9 cellular contexts compared by ENCODE assay signal in the genomic region with DNA sequence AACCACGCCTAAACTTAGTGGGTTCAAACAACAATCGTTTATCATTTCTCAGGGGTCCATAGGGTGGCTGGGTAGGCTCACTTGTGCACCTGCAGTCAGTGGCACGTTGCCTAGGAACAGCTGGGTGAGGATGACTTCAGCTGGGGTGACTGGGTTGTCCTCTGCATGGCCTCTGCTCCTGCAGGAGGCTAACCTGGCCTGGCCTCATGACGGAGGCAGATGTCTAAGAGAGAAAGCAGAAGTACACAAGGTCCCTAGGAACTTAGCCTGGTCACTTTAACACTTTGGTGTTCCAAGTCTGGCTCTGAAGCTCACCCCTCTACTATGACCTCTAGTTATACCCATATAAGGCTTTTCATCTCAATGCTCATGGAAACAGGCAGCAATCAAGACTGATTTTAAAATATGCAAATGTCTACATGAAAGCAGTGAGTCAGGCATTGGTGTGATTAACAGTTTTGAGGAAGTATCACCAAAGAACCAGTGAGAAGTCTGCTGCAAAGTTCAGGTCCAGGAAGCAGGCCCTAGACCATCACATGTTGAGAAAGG. TPM values are rescaled to one million over a fixed set of nuclear protein-coding genes. Genes with fewer than 3 reads are reported as not detected.
A peak's percentile ranks its signal among the peaks of the same experiment; 100 is the strongest.
DNase-seq lines count a peak whose midpoint lies in the region; ATAC-seq and TF ChIP-seq lines count a peak whose summit lies in the region.
"Had no signal": no experiment of that assay in that cellular context is flagged by ENCODE, and none has a peak within 500 bp of the region (broad histone marks: within the 10 kb centered on the region; RNA-seq: fewer than 3 reads in every experiment).

No MANE protein-coding gene starts in this region.

- DNase-seq in T-helper 17 cell = no peak
- no peak for DNase-seq in NCI-H1436 (lab: John Stamatoyannopoulos, UW)
- no peak for DNase-seq in glomerular visceral epithelial cell (ENCODE audit: extremely low spot score)
- DNase-seq in effector CD8-positive, alpha-beta T cell (lab: John Stamatoyannopoulos, UW) = no peak
- no peak for DNase-seq in cerebellum (ENCODE audit: low spot score)

- peak overlapping the region; percentile 45 for H3K4me2 ChIP-seq in DOHH2 (ENCODE audit: low read length)

- H3K9me3 ChIP-seq in DOHH2 (ENCODE audit: control insufficient read depth, insufficient read depth, low read length) (no peaks in the 10 kb centered on the region), T-helper 17 cell (ENCODE audit: control insufficient read depth, low read length, poor library complexity, severe bottlenecking) (no peaks in the 10 kb centered on the region)
- H3K9me3 ChIP-seq: adrenal gland had no signal

- peak; percentile 86 for ATAC-seq in GM19372 (IDR thresholded peaks at IDR 0.05; ENCODE audit: low read depth, unreplicated experiment)
- ATAC-seq in HG03097 (IDR thresholded peaks at IDR 0.05; ENCODE audit: low FRiP score, unreplicated experiment) = peak; percentile 65
- peak; percentile 69 for ATAC-seq in T-helper 17 cell

- H3K9me2 ChIP-seq in DOHH2 (replicated peaks; ENCODE audit: control insufficient read depth, low read length) = no peaks in the 10 kb centered on the region

- peaks cover 29% of the 10 kb centered on the region for H3K4me1 ChIP-seq in DOHH2 (ENCODE audit: control insufficient read depth, low read length)
- H3K4me1 ChIP-seq: adrenal gland had no signal

- H3F3A ChIP-seq in DOHH2 (ENCODE audit: control insufficient read depth, insufficient read depth) = no peaks in the 10 kb centered on the region

- no peak for TF ChIP-seq CTCF in DOHH2 (IDR thresholded peaks at IDR 0.05; ENCODE audit: low read depth, low read length, poor library complexity, severe bottlenecking)

- no peaks in the 10 kb centered on the region for H3K27me3 ChIP-seq in DOHH2 (ENCODE audit: control insufficient read depth, low read length)
- H3K27me3 ChIP-seq: adrenal gland had no signal

- peaks cover 4% of the 10 kb centered on the region for H3K36me3 Mint-ChIP-seq in T-helper 17 cell (ENCODE audit: low read depth)

- no peaks in the 10 kb centered on the region for H3K79me2 ChIP-seq in DOHH2 (ENCODE audit: control insufficient read depth, low read length)

- H3K27ac ChIP-seq in DOHH2 (ENCODE audit: low read depth, low read length) = peak overlapping the region; percentile 33

- no peaks in the 10 kb centered on the region for H4K20me1 ChIP-seq in DOHH2 (ENCODE audit: control insufficient read depth, insufficient read depth, low read depth, low read length)

- peak overlapping the region; percentile 14 for H3K27ac Mint-ChIP-seq in T-helper 17 cell

- no peak overlapping the region for H3K4me3 ChIP-seq in DOHH2 (ENCODE audit: low read length)
- H3K4me3 ChIP-seq: adrenal gland had no signal

- H3K27me3 Mint-ChIP-seq in T-helper 17 cell = peaks cover 54% of the 10 kb centered on the region

- no peak overlapping the region for H3K4me3 Mint-ChIP-seq in T-helper 17 cell

- peaks cover 8% of the 10 kb centered on the region for H3K4me1 Mint-ChIP-seq in T-helper 17 cell

- H3K36me3 ChIP-seq in DOHH2 (ENCODE audit: control insufficient read depth, low read length) = no peaks in the 10 kb centered on the region
- H3K36me3 ChIP-seq: adrenal gland had no signal

RNA-seq across cellular contexts. Expression of a gene that starts 10.8 kb away (rescaled TPM):
- total RNA-seq in T-helper 17 cell (not detected), cerebellum (2.9 TPM)

RNA-seq across cellular contexts. Expression of a gene that starts 17.7 kb away (rescaled TPM):
- 10 to 100 TPM; 26.2 to 40.6 TPM for total RNA-seq in T-helper 17 cell
- 7.0 TPM for total RNA-seq in cerebellum
